ENCODE assay signal across 14 cellular contexts in genomic region chr13:108086678-108087077, GRCh38.
DNase-seq lines count a peak whose midpoint lies in the region; TF ChIP-seq lines count a peak whose summit lies in the region.
"Had no signal": no experiment of that assay in that cellular context is flagged by ENCODE, and none has a peak within 500 bp of the region (broad histone marks: within the 10 kb centered on the region; RNA-seq: fewer than 3 reads in every experiment).

No MANE protein-coding gene starts in this region.

- no peaks in the 10 kb centered on the region for H3K9me2 ChIP-seq in Karpas-422 (replicated peaks; ENCODE audit: insufficient read depth, low read length)

- 54% methylated on average over 2 of the region's 2 CpGs for WGBS in prostate gland

- H3K27me3 Mint-ChIP-seq in neural crest cell (ENCODE audit: low read depth) = peaks cover 3% of the 10 kb centered on the region
- H3K27me3 Mint-ChIP-seq: stimulated activated naive CD8-positive, alpha-beta T cell treated with anti-CD3 and anti-CD28 coated beads, Interleukin-15, amount 100 ng/mL, for 72 hours had no signal

- intact Hi-C loops in prostate gland (cut with DNase I) = no loop called here

- peak; percentile 14 for TF ChIP-seq CTCF in GM13977 (IDR thresholded peaks at IDR 0.05; ENCODE audit: extremely low read depth, insufficient read depth, missing control alignments)
- TF ChIP-seq CTCF in astrocyte of the cerebellum (IDR thresholded peaks at IDR 0.05; ENCODE audit: low read depth, low read length, missing control alignments) = peak; percentile 16
- peak; percentile 42 for TF ChIP-seq CTCF in neural crest cell (conservative IDR thresholded peaks at IDR 0.05)
- no peak for TF ChIP-seq CTCF in prostate gland (IDR thresholded peaks at IDR 0.05)
- TF ChIP-seq CTCF in foreskin fibroblast (IDR thresholded peaks at IDR 0.05; ENCODE audit: low read depth, low read length) = no peak

- DNase-seq in GM13977 (ENCODE audit: low spot score) (no peak), Karpas-422 (peak; percentile 52), astrocyte of the cerebellum (ENCODE audit: low read depth) (no peak), neural crest cell (ENCODE audit: low read depth, low spot score) (no peak), NCI-H2171 (lab: John Stamatoyannopoulos, UW) (no peak), prostate gland (ENCODE audit: low spot score) (no peak), foreskin fibroblast (no peak)
- DNase-seq: amniotic stem cell; DMS79; immature natural killer cell; NCI-H187; stimulated activated CD4-positive, alpha-beta T cell treated with anti-CD3 and anti-CD28 coated beads, Interleukin-2, amount 100 ng/mL, for 24 hours; stimulated activated naive CD8-positive, alpha-beta T cell treated with anti-CD3 and anti-CD28 coated beads, Interleukin-15, amount 100 ng/mL, for 72 hours had no signal

- H3K4me1 ChIP-seq in Karpas-422 (ENCODE audit: low read length) (no peaks in the 10 kb centered on the region), prostate gland (replicated peaks) (no peaks in the 10 kb centered on the region)

- peaks cover 11% of the 10 kb centered on the region for H3K9me3 ChIP-seq in Karpas-422 (ENCODE audit: low read length)
- H3K9me3 ChIP-seq in prostate gland = no peaks in the 10 kb centered on the region

- no peaks in the 10 kb centered on the region for H3K4me1 Mint-ChIP-seq in neural crest cell
- H3K4me1 Mint-ChIP-seq: immature natural killer cell; stimulated activated naive CD8-positive, alpha-beta T cell treated with anti-CD3 and anti-CD28 coated beads, Interleukin-15, amount 100 ng/mL, for 72 hours had no signal

- no peaks in the 10 kb centered on the region for H3K9me3 Mint-ChIP-seq in neural crest cell

- H3K4me3 Mint-ChIP-seq in neural crest cell = no peak overlapping the region
- H3K4me3 Mint-ChIP-seq: immature natural killer cell; stimulated activated naive CD8-positive, alpha-beta T cell treated with anti-CD3 and anti-CD28 coated beads, Interleukin-15, amount 100 ng/mL, for 72 hours had no signal

- H3K9ac ChIP-seq in Karpas-422 (ENCODE audit: low read length) = no peak overlapping the region

- no peak overlapping the region for H3K27ac ChIP-seq in Karpas-422 (ENCODE audit: low read length)
- H3K27ac ChIP-seq in prostate gland = no peak overlapping the region
- H3K27ac ChIP-seq: HL-60 had no signal

- no peaks in the 10 kb centered on the region for H3K36me3 Mint-ChIP-seq in neural crest cell (ENCODE audit: low read depth)
- H3K36me3 Mint-ChIP-seq: immature natural killer cell had no signal

- no peak overlapping the region for H2AFZ ChIP-seq in Karpas-422 (ENCODE audit: low read length)

- TF ChIP-seq POLR2A in prostate gland (IDR thresholded peaks at IDR 0.05) = no peak

- H3K27me3 ChIP-seq in Karpas-422 (ENCODE audit: low read length) = no peaks in the 10 kb centered on the region
- no peaks in the 10 kb centered on the region for H3K27me3 ChIP-seq in prostate gland (replicated peaks; ENCODE audit: insufficient read depth)

- in situ Hi-C loops in GM13977 (cut with MboI; ENCODE audit: low pct_unique_long_range_greater_than_20kb, low sequenced_read_pairs, unreplicated experiment) = no loop called here
- in situ Hi-C loops in astrocyte of the cerebellum (cut with HindIII; ENCODE audit: low sequenced_read_pairs) = no loop called here

- no peak overlapping the region for H3K4me3 ChIP-seq in Karpas-422 (ENCODE audit: low read length)
- no peak overlapping the region for H3K4me3 ChIP-seq in astrocyte of the cerebellum (ENCODE audit: low read depth, low read length)
- H3K4me3 ChIP-seq in prostate gland = no peak overlapping the region
- no peak overlapping the region for H3K4me3 ChIP-seq in foreskin fibroblast (ENCODE audit: low read depth in 1 of 2, low read length in 2 of 2)

- H3K27ac Mint-ChIP-seq in neural crest cell (ENCODE audit: unreplicated experiment) = no peak overlapping the region
- H3K27ac Mint-ChIP-seq: immature natural killer cell; stimulated activated naive CD8-positive, alpha-beta T cell treated with anti-CD3 and anti-CD28 coated beads, Interleukin-15, amount 100 ng/mL, for 72 hours had no signal

- H4K20me1 ChIP-seq in Karpas-422 (ENCODE audit: insufficient read depth, low read depth, low read length) = no peaks in the 10 kb centered on the region

- H3K36me3 ChIP-seq in Karpas-422 (ENCODE audit: insufficient read depth, low read length) = no peaks in the 10 kb centered on the region
- H3K36me3 ChIP-seq in prostate gland = no peaks in the 10 kb centered on the region

- H3K4me2 ChIP-seq in Karpas-422 (ENCODE audit: low read depth, low read length, poor library complexity, severe bottlenecking) = no peak overlapping the region

- no peaks in the 10 kb centered on the region for H3K79me2 ChIP-seq in Karpas-422 (ENCODE audit: low read length)

Comparison
In these comparisons a context has a peak if more than half of its experiments do, and no peak if none do; other contexts are left out.
1. CTCF ChIP-seq: peak in GM13977 (single experiment), astrocyte of the cerebellum (single experiment) and neural crest cell (single experiment); none in prostate gland (0 of 4) and foreskin fibroblast (single experiment).